18 cellular contexts compared by ENCODE assay signal in the genomic region with DNA sequence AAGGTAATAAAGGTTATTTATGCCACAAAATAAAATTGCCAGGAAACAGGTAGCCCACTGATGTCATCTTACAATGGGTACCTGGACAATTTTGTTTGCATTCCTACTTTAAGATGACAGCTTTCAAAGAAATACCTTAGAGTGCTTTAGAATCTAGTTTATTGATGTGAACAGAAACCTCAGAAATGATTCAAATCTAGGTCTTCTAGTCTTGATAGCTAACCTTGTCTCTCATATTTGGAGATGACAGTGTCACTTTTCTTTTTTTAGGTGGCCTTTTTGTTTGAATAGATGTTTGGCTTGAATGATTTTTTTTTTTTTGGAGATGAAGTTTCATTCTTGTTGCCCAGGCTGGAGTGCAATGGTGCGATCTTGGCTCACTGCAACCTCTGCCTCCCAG.
DNase-seq lines count a peak whose midpoint lies in the region; ATAC-seq and TF ChIP-seq lines count a peak whose summit lies in the region.
"Had no signal": no experiment of that assay in that cellular context is flagged by ENCODE, and none has a peak within 500 bp of the region (broad histone marks: within the 10 kb centered on the region; RNA-seq: fewer than 3 reads in every experiment).

No MANE protein-coding gene starts in this region.

- CTCF ChIA-PET in activated naive CD4-positive, alpha-beta T cell treated with anti-CD3 and anti-CD28 coated beads for 36 hours (lab: Charles Lee): interaction anchor here (0.6 to 1.1 kb wide), 3 partner anchors 26 to 119 kb away, joined by 3 to 4 read pairs (median 4); no protein-coding TSS in a partner anchor

- peaks cover 26% of the 10 kb centered on the region for H3K4me1 Mint-ChIP-seq in activated naive CD4-positive, alpha-beta T cell treated with anti-CD3 and anti-CD28 coated beads for 36 hours (ENCODE audit: low read depth)
- peaks cover 19% of the 10 kb centered on the region for H3K4me1 Mint-ChIP-seq in stimulated activated effector memory CD8-positive, alpha-beta T cell treated with anti-CD3 and anti-CD28 coated beads, Interleukin-12 subunit alpha, Interleukin-12 subunit beta, amount 100 ng/mL, for 72 hours

- WGBS in right lobe of liver (ENCODE audit: insufficient coverage, low coverage, low lambda C conversion rate, missing lambda C conversion rate): 86% methylated on average over 1 of the region's 1 CpG

- intact Hi-C loops in activated naive CD4-positive, alpha-beta T cell treated with anti-CD3 and anti-CD28 coated beads for 36 hours (cut with micrococcal nuclease): loop anchor here (2.0 kb wide), 1 partner anchor 77 kb away; no protein-coding TSS in a partner anchor
- intact Hi-C loops in right lobe of liver (cut with DNase I): no loop called here

- H3K27ac ChIP-seq in right lobe of liver: no peak overlapping the region
- H3K27ac ChIP-seq: foreskin keratinocyte, HL-60, upper lobe of right lung had no signal

- H3K27me3 ChIP-seq in right lobe of liver: no peaks in the 10 kb centered on the region
- H3K27me3 ChIP-seq: foreskin keratinocyte, upper lobe of right lung had no signal

- TF ChIP-seq POLR2A in right lobe of liver (IDR thresholded peaks at IDR 0.05): no peak

- no peaks in the 10 kb centered on the region for H3K27me3 Mint-ChIP-seq in activated naive CD4-positive, alpha-beta T cell treated with anti-CD3 and anti-CD28 coated beads for 36 hours (ENCODE audit: low read depth)
- H3K27me3 Mint-ChIP-seq: activated CD4-positive, alpha-beta T cell treated with anti-CD3 and anti-CD28 coated beads, Interleukin-2, amount 10 ng/mL, durations not matched to agents 24 days and 14 days; dendritic cell treated with granulocyte-macrophage colony-stimulating factor and Interleukin-4, amounts not matched to agents 40 ng/mL and 50 ng/mL, for 4 days had no signal

- peaks cover 0 to 10% (median 5%) of the 10 kb centered on the region in 4 donors for H3K36me3 ChIP-seq in right lobe of liver

- DNase-seq in activated naive CD4-positive, alpha-beta T cell treated with anti-CD3 and anti-CD28 coated beads, Interleukin-2, amount 50 U/mL, for 72 hours (ENCODE audit: low spot score in 2 of 2): no peak
- DNase-seq in activated naive CD4-positive, alpha-beta T cell treated with anti-CD3 and anti-CD28 coated beads for 36 hours: no peak
- no peak for DNase-seq in stimulated activated effector memory CD8-positive, alpha-beta T cell treated with anti-CD3 and anti-CD28 coated beads, Interleukin-12 subunit alpha, Interleukin-12 subunit beta, amount 100 ng/mL, for 72 hours (ENCODE audit: low spot score in 2 of 2)
- no peak for DNase-seq in NCI-H2171 treated with DMSO at 0.1 percent for 48 hours (lab: John Stamatoyannopoulos, UW)
- DNase-seq in right lobe of liver: no peak
- DNase-seq in DMS 273 treated with DMSO at 0.1 percent for 48 hours (lab: John Stamatoyannopoulos, UW): no peak
- DNase-seq: activated CD4-positive, alpha-beta T cell treated with anti-CD3 and anti-CD28 coated beads, Interleukin-2, amount 10 ng/mL, durations not matched to agents 24 days and 14 days; foreskin keratinocyte; hippocampal formation; IMR-90; mammary epithelial cell; stimulated activated CD4-positive, alpha-beta T cell treated with anti-CD3 and anti-CD28 coated beads, Interleukin-1b, Interleukin-23, amount 100 ng/mL, for 48 hours; upper lobe of right lung had no signal

- H3K27ac Mint-ChIP-seq in activated naive CD4-positive, alpha-beta T cell treated with anti-CD3 and anti-CD28 coated beads, Interleukin-2, amount 50 U/mL, for 72 hours: peak overlapping the region in 1 of 2 donors; percentile 26
- H3K27ac Mint-ChIP-seq in activated naive CD4-positive, alpha-beta T cell treated with anti-CD3 and anti-CD28 coated beads for 36 hours: no peak overlapping the region
- no peak overlapping the region for H3K27ac Mint-ChIP-seq in stimulated activated effector memory CD8-positive, alpha-beta T cell treated with anti-CD3 and anti-CD28 coated beads, Interleukin-12 subunit alpha, Interleukin-12 subunit beta, amount 100 ng/mL, for 72 hours
- H3K27ac Mint-ChIP-seq: activated CD4-positive, alpha-beta T cell treated with anti-CD3 and anti-CD28 coated beads, Interleukin-2, amount 10 ng/mL, durations not matched to agents 24 days and 14 days; activated T-helper 1 cell treated with anti-CD3 and anti-CD28 coated beads, Interleukin-12 subunit alpha, Interleukin-12 subunit beta, Interleukin-2, Interleukin-4 antibody, amounts not matched to agents 30 ng/mL and 10 ng/mL and 1 ng/mL, durations not matched to agents 14 hours and 24 hours and 36 hours; dendritic cell treated with granulocyte-macrophage colony-stimulating factor and Interleukin-4, amounts not matched to agents 40 ng/mL and 50 ng/mL, for 4 days had no signal

- peak; percentile 49 to 75 for ATAC-seq in activated naive CD4-positive, alpha-beta T cell treated with anti-CD3 and anti-CD28 coated beads, Interleukin-2, amount 50 U/mL, for 72 hours
- peak; percentile 26 for ATAC-seq in GM19351 (IDR thresholded peaks at IDR 0.05; ENCODE audit: unreplicated experiment)
- peak; percentile 31 for ATAC-seq in HG03039 (IDR thresholded peaks at IDR 0.05; ENCODE audit: unreplicated experiment)
- ATAC-seq in stimulated activated effector memory CD8-positive, alpha-beta T cell treated with anti-CD3 and anti-CD28 coated beads, Interleukin-12 subunit alpha, Interleukin-12 subunit beta, amount 100 ng/mL, for 72 hours: peak; percentile 79
- no peak for ATAC-seq in right lobe of liver
- ATAC-seq: foreskin keratinocyte, upper lobe of right lung had no signal

- H3K36me3 Mint-ChIP-seq in activated naive CD4-positive, alpha-beta T cell treated with anti-CD3 and anti-CD28 coated beads, Interleukin-2, amount 50 U/mL, for 72 hours: peaks cover 0 to 15% of the 10 kb centered on the region in 2 donors
- peaks cover 14% of the 10 kb centered on the region for H3K36me3 Mint-ChIP-seq in activated naive CD4-positive, alpha-beta T cell treated with anti-CD3 and anti-CD28 coated beads for 36 hours (ENCODE audit: low read depth)
- peaks cover 27% of the 10 kb centered on the region for H3K36me3 Mint-ChIP-seq in stimulated activated effector memory CD8-positive, alpha-beta T cell treated with anti-CD3 and anti-CD28 coated beads, Interleukin-12 subunit alpha, Interleukin-12 subunit beta, amount 100 ng/mL, for 72 hours

- H3K4me3 ChIP-seq in right lobe of liver: no peak overlapping the region
- H3K4me3 ChIP-seq: upper lobe of right lung had no signal

- H3K4me1 ChIP-seq in right lobe of liver: no peaks in the 10 kb centered on the region
- H3K4me1 ChIP-seq: foreskin keratinocyte, upper lobe of right lung had no signal

- no peaks in the 10 kb centered on the region for H3K9me3 Mint-ChIP-seq in activated naive CD4-positive, alpha-beta T cell treated with anti-CD3 and anti-CD28 coated beads, Interleukin-2, amount 50 U/mL, for 72 hours
- no peaks in the 10 kb centered on the region for H3K9me3 Mint-ChIP-seq in activated naive CD4-positive, alpha-beta T cell treated with anti-CD3 and anti-CD28 coated beads for 36 hours
- no peaks in the 10 kb centered on the region for H3K9me3 Mint-ChIP-seq in stimulated activated effector memory CD8-positive, alpha-beta T cell treated with anti-CD3 and anti-CD28 coated beads, Interleukin-12 subunit alpha, Interleukin-12 subunit beta, amount 100 ng/mL, for 72 hours
- H3K9me3 Mint-ChIP-seq: activated CD4-positive, alpha-beta T cell treated with anti-CD3 and anti-CD28 coated beads, Interleukin-2, amount 10 ng/mL, durations not matched to agents 24 days and 14 days; activated T-helper 1 cell treated with anti-CD3 and anti-CD28 coated beads, Interleukin-12 subunit alpha, Interleukin-12 subunit beta, Interleukin-2, Interleukin-4 antibody, amounts not matched to agents 30 ng/mL and 10 ng/mL and 1 ng/mL, durations not matched to agents 14 hours and 24 hours and 36 hours; dendritic cell treated with granulocyte-macrophage colony-stimulating factor and Interleukin-4, amounts not matched to agents 40 ng/mL and 50 ng/mL, for 4 days had no signal

- no peak overlapping the region for H3K4me3 Mint-ChIP-seq in activated naive CD4-positive, alpha-beta T cell treated with anti-CD3 and anti-CD28 coated beads for 36 hours
- peak overlapping the region; percentile 18 for H3K4me3 Mint-ChIP-seq in stimulated activated effector memory CD8-positive, alpha-beta T cell treated with anti-CD3 and anti-CD28 coated beads, Interleukin-12 subunit alpha, Interleukin-12 subunit beta, amount 100 ng/mL, for 72 hours
- H3K4me3 Mint-ChIP-seq: activated CD4-positive, alpha-beta T cell treated with anti-CD3 and anti-CD28 coated beads, Interleukin-2, amount 10 ng/mL, durations not matched to agents 24 days and 14 days; activated T-helper 1 cell treated with anti-CD3 and anti-CD28 coated beads, Interleukin-12 subunit alpha, Interleukin-12 subunit beta, Interleukin-2, Interleukin-4 antibody, amounts not matched to agents 30 ng/mL and 10 ng/mL and 1 ng/mL, durations not matched to agents 14 hours and 24 hours and 36 hours; dendritic cell treated with granulocyte-macrophage colony-stimulating factor and Interleukin-4, amounts not matched to agents 40 ng/mL and 50 ng/mL, for 4 days had no signal

- H3K9me3 ChIP-seq in right lobe of liver: no peaks in the 10 kb centered on the region
- H3K9me3 ChIP-seq: upper lobe of right lung had no signal

- TF ChIP-seq CTCF in right lobe of liver (IDR thresholded peaks at IDR 0.05): no peak

Comparison
In these comparisons a context has a peak if more than half of its experiments do, and no peak if none do; other contexts are left out.
1. ATAC-seq: peak in activated naive CD4-positive, alpha-beta T cell treated with anti-CD3 and anti-CD28 coated beads, Interleukin-2, amount 50 U/mL, for 72 hours (2 of 2), GM19351 (single experiment), HG03039 (single experiment) and stimulated activated effector memory CD8-positive, alpha-beta T cell treated with anti-CD3 and anti-CD28 coated beads, Interleukin-12 subunit alpha, Interleukin-12 subunit beta, amount 100 ng/mL, for 72 hours (single experiment); none in right lobe of liver (0 of 4).